In genomic region chr12:48957141-48958048, GRCh38 we compare ENCODE assay signal across 1 cellular context.
A peak's percentile ranks its signal among the peaks of the same experiment; 100 is the strongest.
TF ChIP-seq lines count a peak whose summit lies in the region.

ARF3 (minus strand) TSS chr12:48957487; CDS start chr12:48941095, 16,392 bp downstream.

TF ChIP-seq in K562, 482 proteins besides CTCF, POLR2A, EP300 and RAD21 (continued from another document and continues in another):
- no peak for TF ChIP-seq AFF4 (CRISPR knock-in tag; IDR thresholded peaks at IDR 0.05)
- TF ChIP-seq MCM3 (IDR thresholded peaks at IDR 0.05), result no peak
- no peak for TF ChIP-seq KHSRP (IDR thresholded peaks at IDR 0.05)
- no peak for TF ChIP-seq MGA (IDR thresholded peaks at IDR 0.05)
- peak; percentile 45; the same call in 1 of the 2 replicates for TF ChIP-seq ARID4B (CRISPR knock-in tag; IDR thresholded peaks at IDR 0.05)
- TF ChIP-seq TEAD4 (IDR thresholded peaks at IDR 0.05; ENCODE audit: low read length), result no peak
- TF ChIP-seq TEAD4 (CRISPR knock-in tag; IDR thresholded peaks at IDR 0.05; ENCODE audit: borderline replicate concordance), result no peak
- TF ChIP-seq ZBTB11 (CRISPR knock-in tag; IDR thresholded peaks at IDR 0.05), result peak in 1 of 3 experiments; percentile 68; a peak in 1 of 6 replicates
- peak in 1 of 2 experiments; percentile 67; a peak in 1 of 4 replicates for TF ChIP-seq CSDE1 (IDR thresholded peaks at IDR 0.05)
- no peak for TF ChIP-seq KAT2B (IDR thresholded peaks at IDR 0.05; ENCODE audit: low read depth, low read length)
- no peak for TF ChIP-seq ZC3H11A (IDR thresholded peaks at IDR 0.05; ENCODE audit: low read depth, low read length)
- TF ChIP-seq ARID3B (CRISPR knock-in tag; IDR thresholded peaks at IDR 0.05; ENCODE audit: borderline replicate concordance), result no peak
- no peak for TF ChIP-seq ZBTB5 (IDR thresholded peaks at IDR 0.05)
- no peak for TF ChIP-seq ZFX (CRISPR knock-in tag; IDR thresholded peaks at IDR 0.05)
- TF ChIP-seq DIDO1 (tag; IDR thresholded peaks at IDR 0.05; ENCODE audit: low read depth), result peak; percentile 74; the same call in 1 of the 2 replicates
- no peak for TF ChIP-seq GATAD2B (IDR thresholded peaks at IDR 0.05; ENCODE audit: borderline replicate concordance)
- TF ChIP-seq STAG1 (CRISPR knock-in tag; IDR thresholded peaks at IDR 0.05; ENCODE audit: borderline replicate concordance), result no peak
- TF ChIP-seq ZBTB7A (IDR thresholded peaks at IDR 0.05; ENCODE audit: borderline replicate concordance, control insufficient read depth, low read depth, low read length), result no peak
- TF ChIP-seq ZC3H4 (CRISPR knock-in tag; IDR thresholded peaks at IDR 0.05; ENCODE audit: borderline replicate concordance), result no peak
- TF ChIP-seq TEAD1 (CRISPR knock-in tag; IDR thresholded peaks at IDR 0.05), result no peak
- TF ChIP-seq NFIC (IDR thresholded peaks at IDR 0.05), result peak; percentile 65
- no peak for TF ChIP-seq ZKSCAN1 (IDR thresholded peaks at IDR 0.05; ENCODE audit: low read depth, low read length)
- TF ChIP-seq HDAC6 (IDR thresholded peaks at IDR 0.05; ENCODE audit: low read depth, low read length), result no peak
- no peak for TF ChIP-seq ZNF780A (CRISPR knock-in tag; IDR thresholded peaks at IDR 0.05)
- no peak for TF ChIP-seq SRF (CRISPR knock-in tag; IDR thresholded peaks at IDR 0.05)
- TF ChIP-seq PTTG1 (tag; IDR thresholded peaks at IDR 0.05; ENCODE audit: low read depth), result no peak
- TF ChIP-seq EZH2 (IDR thresholded peaks at IDR 0.05; ENCODE audit: borderline replicate concordance, low read depth, low read length), result no peak
- TF ChIP-seq ZNF699 (CRISPR knock-in tag; IDR thresholded peaks at IDR 0.05; ENCODE audit: insufficient replicate concordance), result no peak
- TF ChIP-seq ZNF23 (CRISPR knock-in tag; IDR thresholded peaks at IDR 0.05), result no peak
